In the genomic region with DNA sequence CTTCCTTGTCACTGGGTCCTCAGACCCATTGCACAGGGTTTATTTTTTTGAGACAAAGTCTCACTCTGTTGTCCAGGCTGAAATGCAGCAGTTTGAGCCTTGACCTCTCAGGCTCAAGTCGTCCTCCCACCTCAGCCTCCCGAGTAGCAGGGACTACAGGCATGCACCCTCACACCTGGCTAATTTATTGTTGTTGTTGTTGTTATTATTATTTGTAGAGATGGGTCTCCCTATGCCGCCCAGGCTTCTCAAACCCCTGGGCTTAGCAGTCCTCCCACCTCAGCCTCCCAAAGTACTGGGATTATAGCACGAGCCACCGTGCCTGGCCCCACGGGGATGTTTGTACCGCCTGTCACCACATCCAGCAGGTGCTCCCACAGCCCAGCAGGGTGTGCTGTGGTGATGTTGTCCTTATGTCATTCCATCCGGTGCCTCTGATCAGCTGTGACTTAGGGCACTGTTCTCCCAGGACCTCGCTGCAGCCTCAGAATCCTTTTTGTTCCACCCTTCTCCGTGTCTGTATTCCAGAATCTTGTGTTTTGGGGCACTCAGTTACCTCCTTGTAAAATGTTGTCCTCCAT, we compare ENCODE assay signal across 9 cellular contexts.
DNase-seq lines count a peak whose midpoint lies in the region; ATAC-seq, FAIRE-seq and TF ChIP-seq lines count a peak whose summit lies in the region.
"Had no signal": no experiment of that assay in that cellular context is flagged by ENCODE, and none has a peak within 500 bp of the region (broad histone marks: within the 10 kb centered on the region; RNA-seq: fewer than 3 reads in every experiment).

No MANE protein-coding gene starts in this region.

- RAD21 ChIA-PET in GM12878 (lab: Charles Lee; ENCODE audit: unreplicated experiment): no interaction called here

- TF ChIP-seq EP300 in GM12878 (IDR thresholded peaks at IDR 0.05; ENCODE audit: borderline replicate concordance in 1 of 2, control insufficient read depth in 1 of 2, low read depth in 2 of 2, low read length in 2 of 2): no peak

- H3K9me2 ChIP-seq in DOHH2 (replicated peaks; ENCODE audit: control insufficient read depth, low read length): no peaks in the 10 kb centered on the region

- H3K4me3 ChIP-seq in DOHH2 (ENCODE audit: low read length) (no peak overlapping the region), GM12878 (no peak overlapping the region)
- H3K4me3 ChIP-seq: SJCRH30 had no signal

- CTCF ChIA-PET in GM12878 (lab: Yijun Ruan, JAX): interaction anchor here (1.1 to 2.7 kb wide), 3 partner anchors 20 to 22 kb away, joined by 6 to 11 read pairs (median 10); no protein-coding TSS in a partner anchor

- H3F3A ChIP-seq in DOHH2 (ENCODE audit: control insufficient read depth, insufficient read depth): no peaks in the 10 kb centered on the region

- no peak overlapping the region for H3K4me2 ChIP-seq in DOHH2 (ENCODE audit: low read length)
- no peak overlapping the region for H3K4me2 ChIP-seq in GM12878 (ENCODE audit: control insufficient read depth, insufficient read depth)

- no peaks in the 10 kb centered on the region for H4K20me1 ChIP-seq in DOHH2 (ENCODE audit: control insufficient read depth, insufficient read depth, low read depth, low read length)
- H4K20me1 ChIP-seq in GM12878 (ENCODE audit: control insufficient read depth, insufficient read depth): no peaks in the 10 kb centered on the region

- POLR2A ChIA-PET in GM12878 (lab: Charles Lee): no interaction called here

- peaks cover 9% of the 10 kb centered on the region for H3K27me3 Mint-ChIP-seq in nephron (ENCODE audit: low read depth)

- H3K9me3 Mint-ChIP-seq in nephron: peaks cover 26% of the 10 kb centered on the region

- H3K27ac Mint-ChIP-seq in nephron: peak overlapping the region in 1 of 3 experiments; percentile 13

- H3K4me1 Mint-ChIP-seq in nephron: peaks cover 42% of the 10 kb centered on the region

- in situ Hi-C loops in GM12878 (cut with MboI): no loop called here

- intact Hi-C loops in GM12878 (cut with micrococcal nuclease; ENCODE audit: unreplicated experiment): no loop called here

- H3K4me1 ChIP-seq in DOHH2 (ENCODE audit: control insufficient read depth, low read length): peaks cover 21% of the 10 kb centered on the region
- H3K4me1 ChIP-seq in GM12878 (ENCODE audit: control insufficient read depth, insufficient read depth, low read length): no peaks in the 10 kb centered on the region

- H3K27me3 ChIP-seq in DOHH2 (ENCODE audit: control insufficient read depth, low read length) (0 out of 2 replicates have a peak, but pooled peaks cover 3% of the 10 kb centered on the region), GM12878 (replicated peaks in 1 of 2; ENCODE audit: control insufficient read depth in 2 of 2, insufficient read depth in 2 of 2, low read length in 1 of 2) (no peaks in the 10 kb centered on the region; a peak in 1 of 4 replicates)
- H3K27me3 ChIP-seq: SJCRH30 had no signal

- no peak for TF ChIP-seq RAD21 in GM12878 (IDR thresholded peaks at IDR 0.05; ENCODE audit: insufficient read depth, low read depth, low read length)

- H3K36me3 ChIP-seq in DOHH2 (ENCODE audit: control insufficient read depth, low read length): no peaks in the 10 kb centered on the region
- no peaks in the 10 kb centered on the region for H3K36me3 ChIP-seq in GM12878 (ENCODE audit: control insufficient read depth in 2 of 2, insufficient read depth in 2 of 2, low read length in 1 of 2)
- H3K36me3 ChIP-seq: SJCRH30 had no signal

- ATAC-seq in GM19395 (IDR thresholded peaks at IDR 0.05; ENCODE audit: unreplicated experiment) (peak; percentile 90), GM12878 (peak; percentile 91), GM21528 (IDR thresholded peaks at IDR 0.05; ENCODE audit: low FRiP score, unreplicated experiment) (no peak), HG02610 (IDR thresholded peaks at IDR 0.05; ENCODE audit: unreplicated experiment) (no peak)

- no peak overlapping the region for H3K9ac ChIP-seq in GM12878 (ENCODE audit: control insufficient read depth, insufficient read depth, low read length)

- H3K79me2 ChIP-seq in DOHH2 (ENCODE audit: control insufficient read depth, low read length): no peaks in the 10 kb centered on the region
- no peaks in the 10 kb centered on the region for H3K79me2 ChIP-seq in GM12878 (ENCODE audit: control insufficient read depth, insufficient read depth, low read length)

- H3K36me3 Mint-ChIP-seq in nephron (ENCODE audit: low read depth): no peaks in the 10 kb centered on the region

- 18% methylated on average over 10 of the region's 10 CpGs for WGBS in GM12878 (ENCODE audit: insufficient coverage, insufficient replicate concordance, low lambda C conversion rate, missing lambda C conversion rate)

- no TSS peak for BruUV-seq in GM12878 (replicated peaks; lab: Mats Ljungman, UMichigan)

- SMC1A ChIA-PET in GM12878 (lab: Charles Lee; ENCODE audit: uncharacterized antibody, unreplicated experiment): no interaction called here

- H3K27ac ChIP-seq in DOHH2 (ENCODE audit: low read depth, low read length): no peak overlapping the region
- H3K27ac ChIP-seq in GM12878 (ENCODE audit: control insufficient read depth, insufficient read depth): no peak overlapping the region

- no peak for FAIRE-seq in GM12878 (lab: Jason Lieb, UNC)

- TF ChIP-seq CTCF in DOHH2 (IDR thresholded peaks at IDR 0.05; ENCODE audit: low read depth, low read length, poor library complexity, severe bottlenecking): peak; percentile 49
- TF ChIP-seq CTCF in GM12878 (IDR thresholded peaks at IDR 0.05 in 2 of 3, conservative IDR thresholded peaks at IDR 0.05 in 1 of 3; ENCODE audit: control insufficient read depth in 2 of 3, extremely low read depth in 1 of 3, insufficient read depth in 1 of 3, low read depth in 3 of 3, low read length in 3 of 3): peak in 2 of 3 experiments; percentile 37 to 49; a peak in 4 of 6 replicates
- peak in 2 of 3 experiments; percentile 18 to 28 for TF ChIP-seq CTCF in nephron (IDR thresholded peaks at IDR 0.05; ENCODE audit: unreplicated experiment in 3 of 3)

- no peak overlapping the region for H3K4me3 Mint-ChIP-seq in nephron

- TF ChIP-seq POLR2A in GM12878 (IDR thresholded peaks at IDR 0.05; ENCODE audit: low read depth, low read length): no peak

- DNase-seq in HT-29 (ENCODE audit: low spot score) (peak; percentile 54), GM12878 (ENCODE audit: low read depth, low spot score) (no peak)
- DNase-seq in activated CD4-positive, alpha-beta T cell treated with anti-CD3 and anti-CD28 coated beads, Interleukin-2, amount 50 U/mL, for 4 hours: no peak

- no peaks in the 10 kb centered on the region for H3K9me3 ChIP-seq in DOHH2 (ENCODE audit: control insufficient read depth, insufficient read depth, low read length)
- no peaks in the 10 kb centered on the region; the same call in 1 of the 3 replicates for H3K9me3 ChIP-seq in GM12878 (replicated peaks; ENCODE audit: control insufficient read depth, insufficient read depth, low read length)

- H2AFZ ChIP-seq in GM12878 (ENCODE audit: control insufficient read depth, low read depth, low read length): no peak overlapping the region

TF ChIP-seq in GM12878, 131 proteins besides CTCF, POLR2A, EP300 and RAD21 (continues in another document):
- TF ChIP-seq RCOR1 (conservative IDR thresholded peaks at IDR 0.05; ENCODE audit: low read depth, low read length): no peak
- TF ChIP-seq BACH1 (IDR thresholded peaks at IDR 0.05; ENCODE audit: borderline replicate concordance): no peak
- no peak for TF ChIP-seq POU2F2 (IDR thresholded peaks at IDR 0.05; ENCODE audit: borderline replicate concordance, low read depth, low read length)
- no peak for TF ChIP-seq MLLT1 (IDR thresholded peaks at IDR 0.05)
- TF ChIP-seq ZBED1 (IDR thresholded peaks at IDR 0.05; ENCODE audit: borderline replicate concordance): no peak
- peak; percentile 15; the same call in 1 of the 2 replicates for TF ChIP-seq SMC3 (IDR thresholded peaks at IDR 0.05; ENCODE audit: borderline replicate concordance, low read length)
- 0 out of 2 replicates have a peak, but pooled peaks have one; percentile 37 for TF ChIP-seq ZBTB33 (IDR thresholded peaks at IDR 0.05)
- TF ChIP-seq, protein P1, sequence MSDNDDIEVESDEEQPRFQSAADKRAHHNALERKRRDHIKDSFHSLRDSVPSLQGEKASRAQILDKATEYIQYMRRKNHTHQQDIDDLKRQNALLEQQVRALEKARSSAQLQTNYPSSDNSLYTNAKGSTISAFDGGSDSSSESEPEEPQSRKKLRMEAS (IDR thresholded peaks at IDR 0.05; ENCODE audit: low read depth, low read length): no peak
- TF ChIP-seq DPF2 (IDR thresholded peaks at IDR 0.05): no peak
- TF ChIP-seq SIX5 (IDR thresholded peaks at IDR 0.05; ENCODE audit: low read depth, low read length, severe bottlenecking): no peak
- no peak for TF ChIP-seq MYB (IDR thresholded peaks at IDR 0.05; ENCODE audit: borderline replicate concordance, low read depth, low read length)
- no peak for TF ChIP-seq TBL1XR1 (IDR thresholded peaks at IDR 0.05; ENCODE audit: low read depth, low read length)

Comparison
In these comparisons a context has a peak if more than half of its experiments do, and no peak if none do; other contexts are left out.
1. ATAC-seq: peak in GM19395 (single experiment) and GM12878 (single experiment); none in GM21528 (single experiment) and HG02610 (single experiment).
2. Peak in every context shown above with its lines, with median percentiles within 50 percentile points of each other: CTCF ChIP-seq.